28 cellular contexts compared by ENCODE assay signal in genomic region chr11:13109616-13110015, GRCh38.
"Had no signal": no experiment of that assay in that cellular context is flagged by ENCODE, and none has a peak within 500 bp of the region (broad histone marks: within the 10 kb centered on the region; RNA-seq: fewer than 3 reads in every experiment).

No MANE protein-coding gene starts in this region.

- H3K9me3 ChIP-seq: ascending aorta, body of pancreas had no signal

- H3K36me3 ChIP-seq: ascending aorta, cardiac muscle cell had no signal

- H3K27me3 ChIP-seq: ascending aorta, body of pancreas, cardiac muscle cell had no signal

- H3K4me3 ChIP-seq: ascending aorta, body of pancreas, cardiac muscle cell had no signal

- ATAC-seq: activated CD8-positive, alpha-beta T cell treated with anti-CD3 and anti-CD28 coated beads, Interleukin-2, amount 10 ng/mL, durations not matched to agents 7 days and 5 days; activated naive CD8-positive, alpha-beta T cell treated with anti-CD3 and anti-CD28 coated beads, Interleukin-2, amount 50 U/mL, for 24 hours; body of pancreas; T-helper 17 cell; WTC11 had no signal

- H3K27ac ChIP-seq: ascending aorta, body of pancreas, cardiac muscle cell had no signal

- H3K4me1 ChIP-seq: ascending aorta had no signal

- DNase-seq: activated CD4-positive, alpha-beta T cell treated with anti-CD3 and anti-CD28 coated beads for 48 hours; activated CD4-positive, alpha-beta T cell treated with anti-CD3 and anti-CD28 coated beads, Interleukin-2, amount 50 U/mL, for 4 hours; activated CD4-positive, CD25-positive, alpha-beta regulatory T cell treated with anti-CD3 and anti-CD28 coated beads, Interleukin-2, amount 50 U/mL, for 72 hours; activated CD8-positive, alpha-beta memory T cell treated with anti-CD3 and anti-CD28 coated beads, Interleukin-2, amount 50 U/mL, for 48 hours; activated CD8-positive, alpha-beta T cell treated with anti-CD3 and anti-CD28 coated beads, Interleukin-2, amount 10 ng/mL, durations not matched to agents 7 days and 5 days; activated effector memory CD4-positive, alpha-beta T cell treated with Interleukin-2 at 50 U/mL for 16 hours; activated naive CD4-positive, alpha-beta T cell; activated naive CD8-positive, alpha-beta T cell treated with anti-CD3 and anti-CD28 coated beads, Interleukin-2, amount 50 U/mL, for 24 hours; activated T-cell treated with anti-CD3 and anti-CD28 coated beads, Interleukin-2, amount 50 U/mL, for 1 hour; amniotic stem cell; body of pancreas; Kasumi-1; KBM-7; NCI-H1092; NCI-H1417; NCI-H1930; NCI-H2171; NCI-H2227 treated with DMSO at 0.1 percent for 48 hours; NCI-H446 treated with DMSO at 0.1 percent for 48 hours; NCI-H526 treated with DMSO at 0.1 percent for 48 hours; NCI-H82; OCI-M1; SIG-M5; T-helper 17 cell; T-helper 9 cell had no signal
